ENCODE assay signal across 19 cellular contexts in the genomic region with DNA sequence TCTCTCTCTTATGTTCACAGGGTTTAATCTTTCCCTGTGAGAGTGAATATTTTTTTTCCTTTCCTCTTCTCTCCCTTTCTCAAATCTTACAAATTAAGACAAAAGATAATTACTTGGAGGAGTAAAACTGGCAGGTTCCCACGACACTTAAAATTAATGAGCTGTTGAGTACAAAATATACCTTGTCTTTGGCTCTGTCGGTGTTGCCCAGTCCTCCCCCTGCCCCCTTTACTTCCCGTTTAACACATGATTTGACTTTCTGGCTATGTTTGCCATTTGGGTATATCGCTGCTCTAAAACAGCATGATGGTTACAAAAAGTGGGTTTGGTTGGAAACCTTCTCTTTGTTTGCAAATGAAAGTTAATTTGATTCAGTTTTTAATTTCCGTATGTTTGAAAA.
DNase-seq lines count a peak whose midpoint lies in the region; ATAC-seq lines count a peak whose summit lies in the region.
"Had no signal": no experiment of that assay in that cellular context is flagged by ENCODE, and none has a peak within 500 bp of the region (broad histone marks: within the 10 kb centered on the region; RNA-seq: fewer than 3 reads in every experiment).

No MANE protein-coding gene starts in this region.

- peak overlapping the region; percentile 62 to 84 (median 74) for H3K9ac ChIP-seq in skeletal muscle tissue (ENCODE audit: low read depth in 1 of 3, low read length in 3 of 3)
- H3K9ac ChIP-seq: BLaER1 treated with 17β-estradiol and CSF1 and Interleukin-3, amounts not matched to agents 10 nM and 100 nM; SK-N-SH had no signal

- H3K4me3 Mint-ChIP-seq in activated naive CD4-positive, alpha-beta T cell treated with anti-CD3 and anti-CD28 coated beads for 36 hours: no peak overlapping the region
- no peak overlapping the region for H3K4me3 Mint-ChIP-seq in T-helper 17 cell
- H3K4me3 Mint-ChIP-seq: activated CD8-positive, alpha-beta memory T cell treated with anti-CD3 and anti-CD28 coated beads, Interleukin-2, amount 10 ng/mL, durations not matched to agents 7 days and 5 days had no signal

- peak overlapping the region; percentile 4 for H3K27ac Mint-ChIP-seq in activated naive CD4-positive, alpha-beta T cell treated with anti-CD3 and anti-CD28 coated beads for 36 hours
- peak overlapping the region; percentile 90 for H3K27ac Mint-ChIP-seq in T-helper 17 cell
- H3K27ac Mint-ChIP-seq: activated CD8-positive, alpha-beta memory T cell treated with anti-CD3 and anti-CD28 coated beads, Interleukin-2, amount 10 ng/mL, durations not matched to agents 7 days and 5 days had no signal

- no peaks in the 10 kb centered on the region for H3K36me3 ChIP-seq in skeletal muscle tissue (ENCODE audit: control insufficient read depth in 3 of 3, insufficient read depth in 3 of 3, low read length in 3 of 3)
- H3K36me3 ChIP-seq: ascending aorta, right lobe of liver, thoracic aorta had no signal

- H3K27ac ChIP-seq in skeletal muscle tissue (ENCODE audit: low read depth, low read length): peak overlapping the region; percentile 85
- H3K27ac ChIP-seq: ascending aorta; BLaER1 treated with 17β-estradiol and CSF1 and Interleukin-3, amounts not matched to agents 10 nM and 100 nM; right lobe of liver; thoracic aorta had no signal

- H3K27me3 ChIP-seq in skeletal muscle tissue (ENCODE audit: control insufficient read depth in 3 of 3, insufficient read depth in 3 of 3, low read length in 3 of 3): no peaks in the 10 kb centered on the region
- H3K27me3 ChIP-seq: ascending aorta; BLaER1 treated with 17β-estradiol and CSF1 and Interleukin-3, amounts not matched to agents 10 nM and 100 nM; right lobe of liver had no signal

- DNase-seq in activated naive CD4-positive, alpha-beta T cell treated with anti-CD3 and anti-CD28 coated beads for 36 hours: no peak
- DNase-seq in activated naive CD4-positive, alpha-beta T cell treated with Interleukin-2 at 50 U/mL for 16 hours: no peak
- DNase-seq in T-helper 17 cell (no peak), left kidney (ENCODE audit: low read depth, low spot score) (peak; percentile 87), NCI-H1092 (lab: John Stamatoyannopoulos, UW) (no peak)
- DNase-seq: activated CD8-positive, alpha-beta memory T cell treated with anti-CD3 and anti-CD28 coated beads, Interleukin-2, amount 10 ng/mL, durations not matched to agents 7 days and 5 days; activated gamma-delta T cell; central memory CD4-positive, alpha-beta T cell; foreskin fibroblast; hippocampal formation; NCI-H1930; right lobe of liver; SK-N-SH had no signal

- H3K27me3 Mint-ChIP-seq in activated naive CD4-positive, alpha-beta T cell treated with anti-CD3 and anti-CD28 coated beads for 36 hours (ENCODE audit: low read depth): no peaks in the 10 kb centered on the region
- H3K27me3 Mint-ChIP-seq in T-helper 17 cell: no peaks in the 10 kb centered on the region
- H3K27me3 Mint-ChIP-seq: activated CD8-positive, alpha-beta memory T cell treated with anti-CD3 and anti-CD28 coated beads, Interleukin-2, amount 10 ng/mL, durations not matched to agents 7 days and 5 days had no signal

- intact Hi-C loops in activated naive CD4-positive, alpha-beta T cell treated with anti-CD3 and anti-CD28 coated beads for 36 hours (cut with micrococcal nuclease): loop anchor here (10.0 kb wide), 1 partner anchor 847 kb away; no protein-coding TSS in a partner anchor

- ATAC-seq in T-helper 17 cell: no peak
- no peak for ATAC-seq in GM18870 (IDR thresholded peaks at IDR 0.05; ENCODE audit: unreplicated experiment)
- ATAC-seq in GM19455 (IDR thresholded peaks at IDR 0.05; ENCODE audit: unreplicated experiment): no peak
- ATAC-seq: activated CD8-positive, alpha-beta memory T cell treated with anti-CD3 and anti-CD28 coated beads, Interleukin-2, amount 10 ng/mL, durations not matched to agents 7 days and 5 days; right lobe of liver had no signal

- H3K9me3 ChIP-seq in T-helper 17 cell (ENCODE audit: control insufficient read depth, low read length, poor library complexity, severe bottlenecking) (no peaks in the 10 kb centered on the region), skeletal muscle tissue (ENCODE audit: control insufficient read depth in 3 of 3, low read length in 3 of 3) (no peaks in the 10 kb centered on the region)
- H3K9me3 ChIP-seq: ascending aorta; BLaER1 treated with 17β-estradiol and CSF1 and Interleukin-3, amounts not matched to agents 10 nM and 100 nM; right lobe of liver; SK-N-SH; thoracic aorta had no signal

- no peaks in the 10 kb centered on the region for H3K9me3 Mint-ChIP-seq in activated naive CD4-positive, alpha-beta T cell treated with anti-CD3 and anti-CD28 coated beads for 36 hours

- H3K4me3 ChIP-seq in skeletal muscle tissue (ENCODE audit: low read length in 3 of 3): peak overlapping the region; percentile 60 to 69 (median 61)
- H3K4me3 ChIP-seq: ascending aorta; BLaER1 treated with 17β-estradiol and CSF1 and Interleukin-3, amounts not matched to agents 10 nM and 100 nM; right lobe of liver; thoracic aorta had no signal

- CTCF ChIA-PET in activated naive CD4-positive, alpha-beta T cell treated with anti-CD3 and anti-CD28 coated beads for 36 hours (lab: Charles Lee): interaction anchor here (0.6 to 1.2 kb wide), 2 partner anchors 9 to 163 kb away, joined by 3 to 4 read pairs; no protein-coding TSS in a partner anchor

- peaks cover 38 to 48% (median 39%) of the 10 kb centered on the region in 3 donors for H3K4me1 ChIP-seq in skeletal muscle tissue (ENCODE audit: control insufficient read depth in 3 of 3, insufficient read depth in 3 of 3, low read length in 3 of 3)
- H3K4me1 ChIP-seq: right lobe of liver had no signal

- peaks cover 3% of the 10 kb centered on the region for H3K36me3 Mint-ChIP-seq in activated naive CD4-positive, alpha-beta T cell treated with anti-CD3 and anti-CD28 coated beads for 36 hours (ENCODE audit: low read depth)
- H3K36me3 Mint-ChIP-seq in T-helper 17 cell (ENCODE audit: low read depth): no peaks in the 10 kb centered on the region

- peaks cover 52% of the 10 kb centered on the region for H3K4me1 Mint-ChIP-seq in activated naive CD4-positive, alpha-beta T cell treated with anti-CD3 and anti-CD28 coated beads for 36 hours (ENCODE audit: low read depth)
- peaks cover 36% of the 10 kb centered on the region for H3K4me1 Mint-ChIP-seq in T-helper 17 cell
